8 cellular contexts compared by ENCODE assay signal in the genomic region with DNA sequence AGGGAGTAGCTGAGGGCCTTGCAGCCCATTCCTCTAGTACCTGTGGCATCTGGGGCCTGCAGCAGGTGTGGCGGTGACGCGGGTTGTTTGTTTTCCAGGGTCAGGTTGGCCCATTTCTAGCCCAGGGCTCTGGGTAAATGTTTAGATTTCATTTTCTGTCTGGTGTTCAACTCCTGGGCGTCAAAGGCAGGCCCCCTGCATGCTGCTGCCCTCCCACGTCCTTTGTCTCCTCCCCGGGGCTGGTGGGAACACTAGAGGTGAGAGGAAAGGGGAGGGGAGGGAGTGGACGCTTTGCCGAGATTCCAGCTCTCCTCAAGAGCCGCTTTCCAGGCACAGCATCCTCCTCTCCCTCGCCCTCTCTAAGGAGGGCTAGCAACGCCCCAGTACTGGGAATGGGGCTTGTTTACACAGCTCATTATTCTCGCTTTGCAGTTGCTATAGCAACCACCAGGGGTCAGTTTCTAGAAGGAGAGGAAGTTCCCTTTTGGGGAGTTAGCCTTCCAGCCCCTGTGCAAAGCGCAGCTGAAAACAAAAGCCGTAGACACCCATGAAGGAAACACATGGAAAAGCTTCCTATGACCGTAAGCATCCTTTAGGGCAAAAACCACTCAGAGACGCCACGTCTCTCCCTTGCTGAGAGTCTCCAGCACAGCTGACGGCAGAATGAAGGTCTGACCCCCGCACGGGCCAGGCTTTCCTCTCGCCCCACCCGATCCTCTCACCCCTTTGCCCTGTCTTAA.
DNase-seq lines count a peak whose midpoint lies in the region; ATAC-seq and TF ChIP-seq lines count a peak whose summit lies in the region.

No MANE protein-coding gene starts in this region.

- no peaks in the 10 kb centered on the region for H3K9me3 ChIP-seq in Caco-2

- no peaks in the 10 kb centered on the region for H3K27me3 ChIP-seq in Caco-2 (replicated peaks; ENCODE audit: control insufficient read depth, insufficient read depth, low read length)
- H3K27me3 ChIP-seq in brain microvascular endothelial cell (replicated peaks) = no peaks in the 10 kb centered on the region

- TF ChIP-seq CTCF in Caco-2 (IDR thresholded peaks at IDR 0.05; ENCODE audit: insufficient read depth in 1 of 2, low read depth in 1 of 2, low read length in 1 of 2, severe bottlenecking in 1 of 2, unreplicated experiment in 1 of 2) (peak; percentile 46 to 62), brain microvascular endothelial cell (IDR thresholded peaks at IDR 0.05; ENCODE audit: low read depth, low read length, missing control alignments) (peak; percentile 79)

- H3K9me3 Mint-ChIP-seq in Caco-2 (ENCODE audit: unreplicated experiment) = no peaks in the 10 kb centered on the region
- no peaks in the 10 kb centered on the region for H3K9me3 Mint-ChIP-seq in T-helper 2 cell treated with Interferon-gamma antibody and Interleukin-4, amounts not matched to agents 5 μg/mL and 100 μg/mL, for 36 hours

- no peak overlapping the region for H3K27ac Mint-ChIP-seq in Caco-2 (ENCODE audit: unreplicated experiment)
- no peak overlapping the region for H3K27ac Mint-ChIP-seq in T-helper 2 cell treated with Interferon-gamma antibody and Interleukin-4, amounts not matched to agents 5 μg/mL and 100 μg/mL, for 36 hours

- no peaks in the 10 kb centered on the region for H3K36me3 ChIP-seq in Caco-2 (ENCODE audit: control insufficient read depth, insufficient read depth, low read length)
- H3K36me3 ChIP-seq in brain microvascular endothelial cell (replicated peaks) = no peaks in the 10 kb centered on the region

- CTCF ChIA-PET in Caco-2 (lab: Charles Lee) = interaction anchor here (0.8 to 1.7 kb wide), 14 partner anchors 13 to 483 kb away, joined by 3 to 6 read pairs (median 4); no protein-coding TSS in a partner anchor

- no peak overlapping the region for H3K27ac ChIP-seq in brain microvascular endothelial cell

- DNase-seq in Caco-2 = peak; percentile 60 to 70
- peak; percentile 96 for DNase-seq in NCI-H69 (lab: John Stamatoyannopoulos, UW)
- peak; percentile 48 for DNase-seq in brain microvascular endothelial cell
- DNase-seq in inferior parietal cortex (ENCODE audit: extremely low spot score) = peak; percentile 73
- DNase-seq in stimulated activated CD8-positive, alpha-beta memory T cell treated with anti-CD3 and anti-CD28 coated beads, Interleukin-4, amount 100 ng/mL, for 48 hours = peak; percentile 37
- no peak for DNase-seq in T-helper 2 cell treated with Interferon-gamma antibody and Interleukin-4, amounts not matched to agents 5 μg/mL and 100 μg/mL, for 36 hours (ENCODE audit: low spot score)

- H3K27me3 Mint-ChIP-seq in Caco-2 (ENCODE audit: insufficient read depth, unreplicated experiment) = no peaks in the 10 kb centered on the region
- H3K27me3 Mint-ChIP-seq in T-helper 2 cell treated with Interferon-gamma antibody and Interleukin-4, amounts not matched to agents 5 μg/mL and 100 μg/mL, for 36 hours (ENCODE audit: low read depth) = peaks cover 32% of the 10 kb centered on the region

- H3K36me3 Mint-ChIP-seq in Caco-2 (ENCODE audit: insufficient read depth, unreplicated experiment) = no peaks in the 10 kb centered on the region
- no peaks in the 10 kb centered on the region for H3K36me3 Mint-ChIP-seq in T-helper 2 cell treated with Interferon-gamma antibody and Interleukin-4, amounts not matched to agents 5 μg/mL and 100 μg/mL, for 36 hours (ENCODE audit: low read depth)

- intact Hi-C loops in Caco-2 (cut with micrococcal nuclease; ENCODE audit: unreplicated experiment) = loop anchor here (10.0 kb wide), 1 partner anchor 96 kb away; no protein-coding TSS in a partner anchor

- in situ Hi-C loops in brain microvascular endothelial cell (cut with HindIII; ENCODE audit: low pct_ligation_motif_present, low sequenced_read_pairs) = no loop called here

- no peak overlapping the region for H3K4me3 ChIP-seq in Caco-2 (ENCODE audit: low read depth, low read length)
- peak overlapping the region; percentile 41 for H3K4me3 ChIP-seq in brain microvascular endothelial cell (ENCODE audit: low read depth, low read length)

- peaks cover 5% of the 10 kb centered on the region; the same call in 1 of the 2 replicates for H3K4me1 ChIP-seq in Caco-2

- H3K4me3 Mint-ChIP-seq in Caco-2 (ENCODE audit: unreplicated experiment) = no peak overlapping the region
- no peak overlapping the region for H3K4me3 Mint-ChIP-seq in T-helper 2 cell treated with Interferon-gamma antibody and Interleukin-4, amounts not matched to agents 5 μg/mL and 100 μg/mL, for 36 hours

- BruUV-seq in Caco-2 (replicated peaks; lab: Mats Ljungman, UMichigan) = no TSS peak

- POLR2A ChIA-PET in Caco-2 (lab: Charles Lee) = no interaction called here

- ATAC-seq in GM19035 (IDR thresholded peaks at IDR 0.05; ENCODE audit: unreplicated experiment) (peak; percentile 78), HG03196 (IDR thresholded peaks at IDR 0.05; ENCODE audit: unreplicated experiment) (peak; percentile 73)

- H3K4me1 Mint-ChIP-seq in Caco-2 (ENCODE audit: low read depth, unreplicated experiment) = no peaks in the 10 kb centered on the region
- peaks cover 7% of the 10 kb centered on the region for H3K4me1 Mint-ChIP-seq in T-helper 2 cell treated with Interferon-gamma antibody and Interleukin-4, amounts not matched to agents 5 μg/mL and 100 μg/mL, for 36 hours (ENCODE audit: low read depth)
